19 cellular contexts compared by ENCODE assay signal in genomic region chr3:72247126-72247525, GRCh38.
DNase-seq lines count a peak whose midpoint lies in the region; ATAC-seq, FAIRE-seq and TF ChIP-seq lines count a peak whose summit lies in the region.
"Had no signal": no experiment of that assay in that cellular context is flagged by ENCODE, and none has a peak within 500 bp of the region (broad histone marks: within the 10 kb centered on the region; RNA-seq: fewer than 3 reads in every experiment).

No MANE protein-coding gene starts in this region.

- peak overlapping the region; percentile 33; the same call in 1 of the 2 replicates for H3K4me2 ChIP-seq in GM12878 (ENCODE audit: control insufficient read depth, insufficient read depth)

- no peak overlapping the region for H3K27ac Mint-ChIP-seq in memory B cell
- H3K27ac Mint-ChIP-seq in stimulated activated naive B cell treated with anti-CD40 and anti-IgM and Interleukin-4, amounts not matched to agents 10 μg/mL and 1 μg/mL and 100 μg/mL, for 72 hours = no peak overlapping the region
- no peak overlapping the region for H3K27ac Mint-ChIP-seq in activated naive CD4-positive, alpha-beta T cell treated with anti-CD3 and anti-CD28 coated beads, Interleukin-2, amount 10 ng/mL, durations not matched to agents 7 days and 5 days
- H3K27ac Mint-ChIP-seq: CD14-positive monocyte, HFFc6 had no signal

- TF ChIP-seq RAD21 in GM12878 (IDR thresholded peaks at IDR 0.05; ENCODE audit: insufficient read depth, low read depth, low read length) = no peak

- BruUV-seq in GM12878 (replicated peaks; lab: Mats Ljungman, UMichigan) = no TSS peak

- H3K36me3 ChIP-seq in GM12878 (ENCODE audit: control insufficient read depth in 2 of 2, insufficient read depth in 2 of 2, low read length in 1 of 2) (no peaks in the 10 kb centered on the region), ascending aorta (no peaks in the 10 kb centered on the region)

- no peaks in the 10 kb centered on the region; the same call in 2 of the 3 replicates for H3K9me3 ChIP-seq in GM12878 (replicated peaks; ENCODE audit: control insufficient read depth, insufficient read depth, low read length)
- H3K9me3 ChIP-seq in ascending aorta = no peaks in the 10 kb centered on the region

- H3K4me3 ChIP-seq in GM12878 (no peak overlapping the region), ascending aorta (no peak overlapping the region)

- intact Hi-C loops in GM12878 (cut with micrococcal nuclease; ENCODE audit: unreplicated experiment) (no loop called here), ascending aorta (cut with DNase I) (loop anchor here (5.0 kb wide), 1 partner anchor 95 kb away; no protein-coding TSS in a partner anchor)

- CTCF ChIA-PET in GM12878 (lab: Yijun Ruan, JAX) = no interaction called here
- CTCF ChIA-PET in activated naive CD4-positive, alpha-beta T cell treated with anti-CD3 and anti-CD28 coated beads, Interleukin-2, amount 10 ng/mL, durations not matched to agents 7 days and 5 days (lab: Charles Lee) = no interaction called here

- H3K4me1 ChIP-seq in GM12878 (ENCODE audit: control insufficient read depth, insufficient read depth, low read length) = peaks cover 7% of the 10 kb centered on the region
- peaks cover 24 to 42% of the 10 kb centered on the region in 2 donors for H3K4me1 ChIP-seq in ascending aorta

- no peaks in the 10 kb centered on the region for H3K36me3 Mint-ChIP-seq in memory B cell
- no peaks in the 10 kb centered on the region for H3K36me3 Mint-ChIP-seq in stimulated activated naive B cell treated with anti-CD40 and anti-IgM and Interleukin-4, amounts not matched to agents 10 μg/mL and 1 μg/mL and 100 μg/mL, for 72 hours
- H3K36me3 Mint-ChIP-seq in activated naive CD4-positive, alpha-beta T cell treated with anti-CD3 and anti-CD28 coated beads, Interleukin-2, amount 10 ng/mL, durations not matched to agents 7 days and 5 days = no peaks in the 10 kb centered on the region
- H3K36me3 Mint-ChIP-seq: CD14-positive monocyte had no signal

- WGBS in GM12878 (ENCODE audit: insufficient coverage, insufficient replicate concordance, low lambda C conversion rate, missing lambda C conversion rate) = 28% methylated on average over 7 of the region's 7 CpGs

- no peak overlapping the region for H3K27ac ChIP-seq in GM12878 (ENCODE audit: control insufficient read depth, insufficient read depth)
- H3K27ac ChIP-seq in ascending aorta = peak overlapping the region in 1 of 2 donors; percentile 79

- DNase-seq in GM12891 (ENCODE audit: insufficient read length, low spot score) (no peak), GM12878 (ENCODE audit: low read depth, low spot score) (no peak), memory B cell (ENCODE audit: low spot score in 2 of 2) (no peak), ascending aorta (ENCODE audit: low spot score in 2 of 2) (no peak)
- DNase-seq in stimulated activated naive B cell treated with anti-CD40 and anti-IgM and Interleukin-4, amounts not matched to agents 10 μg/mL and 1 μg/mL and 100 μg/mL, for 72 hours = peak; percentile 12
- no peak for DNase-seq in activated naive CD4-positive, alpha-beta T cell treated with anti-CD3 and anti-CD28 coated beads, Interleukin-2, amount 50 U/mL, for 16 hours
- DNase-seq in activated naive CD4-positive, alpha-beta T cell treated with Interleukin-2 at 50 U/mL for 16 hours = no peak
- no peak for DNase-seq in activated naive CD4-positive, alpha-beta T cell treated with anti-CD3 and anti-CD28 coated beads, Interleukin-2, amount 10 ng/mL, durations not matched to agents 7 days and 5 days
- DNase-seq: 8988T, DMS79, H7, HFFc6, NCI-H1417, NCI-H187, NCI-H2227 treated with DMSO at 0.1 percent for 48 hours, NCI-H524, NCI-H82, OCI-M1 had no signal

- TF ChIP-seq POLR2A in GM12891 (IDR thresholded peaks at IDR 0.05; ENCODE audit: low read depth, low read length) (no peak), GM12878 (IDR thresholded peaks at IDR 0.05; ENCODE audit: low read depth, low read length) (no peak)

- SMC1A ChIA-PET in GM12878 (lab: Charles Lee; ENCODE audit: uncharacterized antibody, unreplicated experiment) = no interaction called here

- peak overlapping the region; percentile 47 for H2AFZ ChIP-seq in GM12878 (ENCODE audit: control insufficient read depth, low read depth, low read length)

- H3K4me1 Mint-ChIP-seq in memory B cell = peaks cover 8% of the 10 kb centered on the region
- peaks cover 19 to 45% of the 10 kb centered on the region in 2 donors for H3K4me1 Mint-ChIP-seq in stimulated activated naive B cell treated with anti-CD40 and anti-IgM and Interleukin-4, amounts not matched to agents 10 μg/mL and 1 μg/mL and 100 μg/mL, for 72 hours
- no peaks in the 10 kb centered on the region for H3K4me1 Mint-ChIP-seq in activated naive CD4-positive, alpha-beta T cell treated with anti-CD3 and anti-CD28 coated beads, Interleukin-2, amount 10 ng/mL, durations not matched to agents 7 days and 5 days

- in situ Hi-C loops in GM12878 (cut with MboI) = no loop called here

- no peaks in the 10 kb centered on the region for H3K9me3 Mint-ChIP-seq in memory B cell
- H3K9me3 Mint-ChIP-seq in stimulated activated naive B cell treated with anti-CD40 and anti-IgM and Interleukin-4, amounts not matched to agents 10 μg/mL and 1 μg/mL and 100 μg/mL, for 72 hours = peaks cover 0 to under 1% of the 10 kb centered on the region in 2 donors
- H3K9me3 Mint-ChIP-seq in activated naive CD4-positive, alpha-beta T cell treated with anti-CD3 and anti-CD28 coated beads, Interleukin-2, amount 10 ng/mL, durations not matched to agents 7 days and 5 days = no peaks in the 10 kb centered on the region
- H3K9me3 Mint-ChIP-seq: HFFc6 had no signal

- peak; percentile 13 for FAIRE-seq in GM12891 (lab: Jason Lieb, UNC)
- FAIRE-seq in GM12878 (lab: Jason Lieb, UNC) = no peak

- no peaks in the 10 kb centered on the region for H3K79me2 ChIP-seq in GM12878 (ENCODE audit: control insufficient read depth, insufficient read depth, low read length)

- H3K4me3 Mint-ChIP-seq in memory B cell = no peak overlapping the region
- H3K4me3 Mint-ChIP-seq in stimulated activated naive B cell treated with anti-CD40 and anti-IgM and Interleukin-4, amounts not matched to agents 10 μg/mL and 1 μg/mL and 100 μg/mL, for 72 hours = no peak overlapping the region
- no peak overlapping the region for H3K4me3 Mint-ChIP-seq in activated naive CD4-positive, alpha-beta T cell treated with anti-CD3 and anti-CD28 coated beads, Interleukin-2, amount 10 ng/mL, durations not matched to agents 7 days and 5 days
- H3K4me3 Mint-ChIP-seq: CD14-positive monocyte, HFFc6 had no signal

- POLR2A ChIA-PET in GM12878 (lab: Charles Lee) = no interaction called here

- peaks cover 12% of the 10 kb centered on the region for H3K27me3 Mint-ChIP-seq in memory B cell
- peaks cover 33 to 61% of the 10 kb centered on the region in 2 donors for H3K27me3 Mint-ChIP-seq in stimulated activated naive B cell treated with anti-CD40 and anti-IgM and Interleukin-4, amounts not matched to agents 10 μg/mL and 1 μg/mL and 100 μg/mL, for 72 hours
- H3K27me3 Mint-ChIP-seq in activated naive CD4-positive, alpha-beta T cell treated with anti-CD3 and anti-CD28 coated beads, Interleukin-2, amount 10 ng/mL, durations not matched to agents 7 days and 5 days = peaks cover 32% of the 10 kb centered on the region

- peak; percentile 73 for ATAC-seq in GM12878
- peak; percentile 45 for ATAC-seq in memory B cell (ENCODE audit: low read depth)
- peak; percentile 74 to 86 for ATAC-seq in stimulated activated naive B cell treated with anti-CD40 and anti-IgM and Interleukin-4, amounts not matched to agents 10 μg/mL and 1 μg/mL and 100 μg/mL, for 72 hours (replicated peaks)

- no peak overlapping the region for H3K9ac ChIP-seq in GM12878 (ENCODE audit: control insufficient read depth, insufficient read depth, low read length)

- RAD21 ChIA-PET in GM12878 (lab: Charles Lee; ENCODE audit: unreplicated experiment) = interaction anchor here (0.5 kb wide), 1 partner anchor 366 kb away, joined by 3 read pairs; no protein-coding TSS in a partner anchor

- no peaks in the 10 kb centered on the region for H4K20me1 ChIP-seq in GM12878 (ENCODE audit: control insufficient read depth, insufficient read depth)

- no peak for TF ChIP-seq EP300 in GM12878 (IDR thresholded peaks at IDR 0.05; ENCODE audit: borderline replicate concordance in 1 of 2, control insufficient read depth in 1 of 2, low read depth in 2 of 2, low read length in 2 of 2)

- TF ChIP-seq CTCF in GM12878 (IDR thresholded peaks at IDR 0.05 in 2 of 3, conservative IDR thresholded peaks at IDR 0.05 in 1 of 3; ENCODE audit: control insufficient read depth in 2 of 3, extremely low read depth in 1 of 3, insufficient read depth in 1 of 3, low read depth in 3 of 3, low read length in 3 of 3) (no peak), ascending aorta (IDR thresholded peaks at IDR 0.05) (no peak)

- no peaks in the 10 kb centered on the region; a peak in 1 of 4 replicates for H3K27me3 ChIP-seq in GM12878 (replicated peaks in 1 of 2; ENCODE audit: control insufficient read depth in 2 of 2, insufficient read depth in 2 of 2, low read length in 1 of 2)
- no peaks in the 10 kb centered on the region for H3K27me3 ChIP-seq in ascending aorta

TF ChIP-seq in GM12891, 5 proteins besides CTCF, POLR2A, EP300 and RAD21:
- no peak for TF ChIP-seq TAF1 (IDR thresholded peaks at IDR 0.05; ENCODE audit: low read depth, low read length)

TF ChIP-seq in GM12878, 131 proteins besides CTCF, POLR2A, EP300 and RAD21:
- no peak for TF ChIP-seq ZNF24 (IDR thresholded peaks at IDR 0.05)
- TF ChIP-seq EGR1 (IDR thresholded peaks at IDR 0.05; ENCODE audit: borderline replicate concordance in 1 of 2, low read depth in 2 of 2, low read length in 2 of 2) = peak in 1 of 2 experiments; percentile 69; a peak in 2 of 3 replicates
- peak; percentile 71 for TF ChIP-seq YY1 (IDR thresholded peaks at IDR 0.05; ENCODE audit: low read depth, low read length)
- no peak for TF ChIP-seq IRF4 (IDR thresholded peaks at IDR 0.05; ENCODE audit: low read depth, low read length)
- TF ChIP-seq BHLHE40 (IDR thresholded peaks at IDR 0.05; ENCODE audit: borderline replicate concordance in 1 of 2, low read depth in 2 of 2, low read length in 1 of 2) = peak; percentile 56 to 59; a peak in 2 of 4 replicates
- TF ChIP-seq, protein P1, sequence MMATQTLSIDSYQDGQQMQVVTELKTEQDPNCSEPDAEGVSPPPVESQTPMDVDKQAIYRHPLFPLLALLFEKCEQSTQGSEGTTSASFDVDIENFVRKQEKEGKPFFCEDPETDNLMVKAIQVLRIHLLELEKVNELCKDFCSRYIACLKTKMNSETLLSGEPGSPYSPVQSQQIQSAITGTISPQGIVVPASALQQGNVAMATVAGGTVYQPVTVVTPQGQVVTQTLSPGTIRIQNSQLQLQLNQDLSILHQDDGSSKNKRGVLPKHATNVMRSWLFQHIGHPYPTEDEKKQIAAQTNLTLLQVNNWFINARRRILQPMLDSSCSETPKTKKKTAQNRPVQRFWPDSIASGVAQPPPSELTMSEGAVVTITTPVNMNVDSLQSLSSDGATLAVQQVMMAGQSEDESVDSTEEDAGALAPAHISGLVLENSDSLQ (IDR thresholded peaks at IDR 0.05) = no peak
